9 cellular contexts compared by ENCODE assay signal in the genomic region with DNA sequence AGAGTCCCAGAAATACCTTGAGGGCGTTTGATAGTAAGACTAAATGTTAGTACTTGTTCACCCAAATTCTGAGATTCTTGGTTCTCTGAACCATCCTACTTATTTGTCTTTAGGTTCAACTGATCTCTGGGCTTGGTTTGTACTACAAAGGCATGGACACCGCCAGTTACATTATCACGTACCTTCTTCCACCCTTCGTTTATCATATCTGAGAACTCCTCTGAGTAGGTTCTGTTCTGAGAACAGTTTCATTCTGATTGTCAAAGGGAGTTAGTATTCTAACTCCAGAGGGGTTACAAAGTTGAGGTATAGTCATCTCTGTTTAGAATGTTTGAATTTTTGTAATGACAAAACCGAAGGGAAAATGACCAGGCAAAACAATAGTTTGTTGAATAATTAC. TPM values are rescaled to one million over a fixed set of nuclear protein-coding genes. Genes with fewer than 3 reads are reported as not detected.
DNase-seq lines count a peak whose midpoint lies in the region; ATAC-seq, FAIRE-seq and TF ChIP-seq lines count a peak whose summit lies in the region.
"Had no signal": no experiment of that assay in that cellular context is flagged by ENCODE, and none has a peak within 500 bp of the region (broad histone marks: within the 10 kb centered on the region; RNA-seq: fewer than 3 reads in every experiment).

No MANE protein-coding gene starts in this region.

- no peaks in the 10 kb centered on the region for H3K9me3 ChIP-seq in Peyer's patch

- POLR2A ChIA-PET in naive thymus-derived CD8-positive, alpha-beta T cell (lab: Charles Lee), result no interaction called here

- ATAC-seq in GM18868 (IDR thresholded peaks at IDR 0.05; ENCODE audit: unreplicated experiment) (peak; percentile 81), GM21786 (IDR thresholded peaks at IDR 0.05; ENCODE audit: unreplicated experiment) (peak; percentile 66), HG03520 (IDR thresholded peaks at IDR 0.05; ENCODE audit: unreplicated experiment) (peak; percentile 78)
- no peak for ATAC-seq in naive thymus-derived CD8-positive, alpha-beta T cell

- no peak for FAIRE-seq in D721Med (lab: Jason Lieb, UNC)

- no peaks in the 10 kb centered on the region for H3K27me3 Mint-ChIP-seq in naive thymus-derived CD8-positive, alpha-beta T cell

- TF ChIP-seq CTCF in Peyer's patch (IDR thresholded peaks at IDR 0.05) (no peak), GM10266 (IDR thresholded peaks at IDR 0.05; ENCODE audit: control insufficient read depth, insufficient read depth, low read depth, missing control alignments) (no peak), D721Med (IDR thresholded peaks at IDR 0.05; ENCODE audit: insufficient read depth, missing control alignments) (no peak)

- peak overlapping the region in 6 of 10 donors; percentile 14 to 62 (median 39) for H3K4me3 Mint-ChIP-seq in naive thymus-derived CD8-positive, alpha-beta T cell

- no peaks in the 10 kb centered on the region for H3K9me3 Mint-ChIP-seq in naive thymus-derived CD8-positive, alpha-beta T cell

- H3K4me3 ChIP-seq in Peyer's patch, result no peak overlapping the region

- H3K27me3 ChIP-seq in Peyer's patch, result no peaks in the 10 kb centered on the region

- no peak for TF ChIP-seq POLR2A in Peyer's patch (IDR thresholded peaks at IDR 0.05)

- peaks cover 0 to 12% (median 0%) of the 10 kb centered on the region in 3 donors for H3K36me3 ChIP-seq in Peyer's patch

- no peak overlapping the region for H3K27ac ChIP-seq in Peyer's patch

- peak overlapping the region in 9 of 10 donors; percentile 0 to 97 (median 69) for H3K27ac Mint-ChIP-seq in naive thymus-derived CD8-positive, alpha-beta T cell

- DNase-seq in naive thymus-derived CD8-positive, alpha-beta T cell, result no peak
- DNase-seq in Peyer's patch (no peak), GM10266 (ENCODE audit: extremely low spot score) (no peak), D721Med (ENCODE audit: insufficient read length, low spot score) (no peak), HuH-7.5 (ENCODE audit: low spot score) (no peak)
- DNase-seq: T1000 had no signal

- peaks cover 0 to 40% (median 6%) of the 10 kb centered on the region in 3 donors for H3K36me3 Mint-ChIP-seq in naive thymus-derived CD8-positive, alpha-beta T cell

- peaks cover 0 to 13% (median 0%) of the 10 kb centered on the region in 4 donors for H3K4me1 ChIP-seq in Peyer's patch

- peaks cover 30 to 64% (median 55%) of the 10 kb centered on the region in 4 donors for H3K4me1 Mint-ChIP-seq in naive thymus-derived CD8-positive, alpha-beta T cell

RNA-seq across cellular contexts. Expression of a gene that starts 19.3 kb away (rescaled TPM):
- total RNA-seq in naive thymus-derived CD8-positive, alpha-beta T cell, result 10 to 100 TPM; 71.1 to 75.1 TPM
- polyA plus RNA-seq in naive thymus-derived CD8-positive, alpha-beta T cell, result 10 to 100 TPM; 30.3 to 32.4 (median 30.4) TPM
- 10 to 100 TPM; 20.4 to 92.4 (median 43.4) TPM for total RNA-seq in Peyer's patch

Comparison
In these comparisons a context has a peak if more than half of its experiments do, and no peak if none do; other contexts are left out.
1. ATAC-seq: peak in GM18868 (single experiment), GM21786 (single experiment) and HG03520 (single experiment); none in naive thymus-derived CD8-positive, alpha-beta T cell (0 of 2).